21 cellular contexts compared by ENCODE assay signal in genomic region chr3:146772211-146772743, GRCh38.
"Had no signal": no experiment of that assay in that cellular context is flagged by ENCODE, and none has a peak within 500 bp of the region (broad histone marks: within the 10 kb centered on the region; RNA-seq: fewer than 3 reads in every experiment).

No MANE protein-coding gene starts in this region.

- H3K4me1 ChIP-seq: heart left ventricle, lower lobe of right lung, neural progenitor cell, pancreas, prostate gland, right lobe of liver, stomach, thyroid gland had no signal

- H3K4me3 ChIP-seq: heart left ventricle, lower lobe of right lung, neural progenitor cell, pancreas, prostate gland, right lobe of liver, stomach, thyroid gland had no signal

- H3K27me3 ChIP-seq: heart left ventricle, neural progenitor cell, pancreas, right lobe of liver, stomach, thyroid gland had no signal

- ATAC-seq: esophagus mucosa; heart left ventricle; left lobe of liver; lower lobe of right lung; natural killer cell treated with Interleukin-12 subunit alpha and Interleukin-12 subunit beta and Interleukin-15 and Interleukin-18, amount 100 ng/mL, for 72 hours; pancreas; right lobe of liver had no signal

- H3K9ac ChIP-seq: neural progenitor cell had no signal

- H3K36me3 ChIP-seq: heart left ventricle, lower lobe of right lung, neural progenitor cell, pancreas, prostate gland, right lobe of liver, stomach, thyroid gland had no signal

- DNase-seq: effector memory CD4-positive, alpha-beta T cell; hippocampal formation; kidney glomerular epithelial cell; lower lobe of right lung; midbrain; occipital lobe; right lobe of liver; stimulated activated CD4-positive, alpha-beta T cell treated with anti-CD3 and anti-CD28 coated beads, Interleukin-2, amount 100 ng/mL, for 24 hours; stimulated activated CD4-positive, alpha-beta T cell treated with anti-CD3 and anti-CD28 coated beads, Interleukin-4, amount 100 ng/mL, for 4 hours; stimulated activated naive CD4-positive, alpha-beta T cell; stomach; thyroid gland had no signal

- FAIRE-seq: endometrium, frontal cortex, pancreas had no signal

- H3K27ac ChIP-seq: heart left ventricle, lower lobe of right lung, neural progenitor cell, pancreas, prostate gland, right lobe of liver, stomach, thyroid gland had no signal

- H3K9me3 ChIP-seq: lower lobe of right lung, pancreas, prostate gland, right lobe of liver, thyroid gland had no signal
